In genomic region chr5:145902421-145902820, GRCh38 we compare ENCODE assay signal across 2 cellular contexts.
TF ChIP-seq lines count a peak whose summit lies in the region.

No MANE protein-coding gene starts in this region.

TF ChIP-seq in A549, 52 proteins besides CTCF, POLR2A, EP300 and RAD21:
- TF ChIP-seq GATA3 (IDR thresholded peaks at IDR 0.05; ENCODE audit: borderline replicate concordance) (no peak), RCOR1 (IDR thresholded peaks at IDR 0.05; ENCODE audit: low read depth, low read length) (no peak), CBX8 (IDR thresholded peaks at IDR 0.05) (no peak), CBX2 (IDR thresholded peaks at IDR 0.05; ENCODE audit: borderline replicate concordance, low read depth) (no peak), MAX (IDR thresholded peaks at IDR 0.05) (no peak)

TF ChIP-seq in IMR-90, 13 proteins besides CTCF, POLR2A, EP300 and RAD21:
- TF ChIP-seq CEBPB (IDR thresholded peaks at IDR 0.05; ENCODE audit: low read depth, low read length) (no peak), CHD1 (IDR thresholded peaks at IDR 0.05; ENCODE audit: low read depth, low read length) (no peak), FOS (IDR thresholded peaks at IDR 0.05; ENCODE audit: low read depth, low read length) (no peak)
TF ChIP-seq in IMR-90: peak in this region for 0.
